Comparison of ENCODE assay signal across 1 cellular context in genomic region chr6:32190946-32191677, GRCh38.
TF ChIP-seq lines count a peak whose summit lies in the region.

No MANE protein-coding gene starts in this region.

TF ChIP-seq in GM23338, 12 proteins besides CTCF, POLR2A, EP300 and RAD21:
- TF ChIP-seq ZNF462 (CRISPR knock-in tag; IDR thresholded peaks at IDR 0.05) (no peak), STAT1 (IDR thresholded peaks at IDR 0.05; ENCODE audit: unreplicated experiment) (no peak), ZNF331 (CRISPR knock-in tag; IDR thresholded peaks at IDR 0.05; ENCODE audit: low read depth) (no peak), POLR2AphosphoS5 (IDR thresholded peaks at IDR 0.05; ENCODE audit: low read depth) (no peak), EZH2phosphoT487 (IDR thresholded peaks at IDR 0.05; ENCODE audit: unreplicated experiment) (no peak), ETS1 (IDR thresholded peaks at IDR 0.05) (no peak), NANOG (IDR thresholded peaks at IDR 0.05; ENCODE audit: borderline replicate concordance) (no peak), JUNB (IDR thresholded peaks at IDR 0.05; ENCODE audit: unreplicated experiment) (no peak), CREB1 (CRISPR knock-in tag; IDR thresholded peaks at IDR 0.05; ENCODE audit: low read depth) (no peak), EZH2 (IDR thresholded peaks at IDR 0.05; ENCODE audit: low read depth, unreplicated experiment) (no peak), REST (IDR thresholded peaks at IDR 0.05; ENCODE audit: unreplicated experiment) (no peak), ZNF114 (CRISPR knock-in tag; IDR thresholded peaks at IDR 0.05) (no peak)
TF ChIP-seq in GM23338: peak in this region for 0.
